Comparison of ENCODE assay signal across 27 cellular contexts in genomic region chr7:30829476-30829875, GRCh38.
"Had no signal": no experiment of that assay in that cellular context is flagged by ENCODE, and none has a peak within 500 bp of the region (broad histone marks: within the 10 kb centered on the region; RNA-seq: fewer than 3 reads in every experiment).

No MANE protein-coding gene starts in this region.

- H3K27me3 ChIP-seq: brain microvascular endothelial cell had no signal

- H3K27ac Mint-ChIP-seq: activated CD8-positive, alpha-beta T cell treated with anti-CD3 and anti-CD28 coated beads, Interleukin-2, amount 10 ng/mL, durations not matched to agents 7 days and 5 days; activated naive CD4-positive, alpha-beta T cell treated with anti-CD3 and anti-CD28 coated beads, Interleukin-2, amount 50 U/mL, for 24 hours had no signal

- H3K27me3 Mint-ChIP-seq: activated naive CD4-positive, alpha-beta T cell treated with anti-CD3 and anti-CD28 coated beads, Interleukin-2, amount 50 U/mL, for 24 hours had no signal

- H3K27ac ChIP-seq: brain microvascular endothelial cell, SK-N-MC had no signal

- H3K36me3 ChIP-seq: brain microvascular endothelial cell had no signal

- H3K4me3 ChIP-seq: SK-N-MC had no signal

- H3K4me3 Mint-ChIP-seq: activated CD8-positive, alpha-beta T cell treated with anti-CD3 and anti-CD28 coated beads, Interleukin-2, amount 10 ng/mL, durations not matched to agents 7 days and 5 days; activated naive CD4-positive, alpha-beta T cell treated with anti-CD3 and anti-CD28 coated beads, Interleukin-2, amount 50 U/mL, for 24 hours had no signal

- ATAC-seq: activated CD8-positive, alpha-beta T cell treated with anti-CD3 and anti-CD28 coated beads, Interleukin-2, amount 10 ng/mL, durations not matched to agents 7 days and 5 days; Panc1; Right ventricle myocardium inferior had no signal

- DNase-seq: activated CD4-positive, alpha-beta T cell treated with anti-CD3 and anti-CD28 coated beads for 48 hours; activated CD4-positive, alpha-beta T cell treated with anti-CD3 and anti-CD28 coated beads, Interleukin-2, amount 50 U/mL, for 4 hours; activated CD4-positive, CD25-positive, alpha-beta regulatory T cell treated with anti-CD3 and anti-CD28 coated beads, Interleukin-2, amount 50 U/mL, for 72 hours; activated CD8-positive, alpha-beta memory T cell treated with anti-CD3 and anti-CD28 coated beads, Interleukin-2, amount 50 U/mL, for 48 hours; activated CD8-positive, alpha-beta T cell treated with anti-CD3 and anti-CD28 coated beads, Interleukin-2, amount 10 ng/mL, durations not matched to agents 7 days and 5 days; activated T-cell treated with anti-CD3 and anti-CD28 coated beads, Interleukin-2, amount 50 U/mL, for 1 hour; brain microvascular endothelial cell; IMR-90; Kasumi-1; KBM-7; NCI-H1105 treated with DMSO at 0.1 percent for 48 hours; NCI-H1436 treated with DMSO at 0.1 percent for 48 hours; NCI-H187 treated with DMSO at 0.1 percent for 48 hours; NCI-H2081 treated with DMSO at 0.1 percent for 48 hours; NCI-H2171 treated with DMSO at 0.1 percent for 48 hours; NCI-H226; NCI-H510A; NCI-H526 treated with DMSO at 0.1 percent for 48 hours; NCI-H82; NK-92 treated with Interleukin-12 subunit alpha and Interleukin-12 subunit beta, amount 100 ng/mL, for 24 hours; OCI-M1; RPMI8226; T-helper 1 cell had no signal
